Comparison of ENCODE assay signal across 9 cellular contexts in the genomic region with DNA sequence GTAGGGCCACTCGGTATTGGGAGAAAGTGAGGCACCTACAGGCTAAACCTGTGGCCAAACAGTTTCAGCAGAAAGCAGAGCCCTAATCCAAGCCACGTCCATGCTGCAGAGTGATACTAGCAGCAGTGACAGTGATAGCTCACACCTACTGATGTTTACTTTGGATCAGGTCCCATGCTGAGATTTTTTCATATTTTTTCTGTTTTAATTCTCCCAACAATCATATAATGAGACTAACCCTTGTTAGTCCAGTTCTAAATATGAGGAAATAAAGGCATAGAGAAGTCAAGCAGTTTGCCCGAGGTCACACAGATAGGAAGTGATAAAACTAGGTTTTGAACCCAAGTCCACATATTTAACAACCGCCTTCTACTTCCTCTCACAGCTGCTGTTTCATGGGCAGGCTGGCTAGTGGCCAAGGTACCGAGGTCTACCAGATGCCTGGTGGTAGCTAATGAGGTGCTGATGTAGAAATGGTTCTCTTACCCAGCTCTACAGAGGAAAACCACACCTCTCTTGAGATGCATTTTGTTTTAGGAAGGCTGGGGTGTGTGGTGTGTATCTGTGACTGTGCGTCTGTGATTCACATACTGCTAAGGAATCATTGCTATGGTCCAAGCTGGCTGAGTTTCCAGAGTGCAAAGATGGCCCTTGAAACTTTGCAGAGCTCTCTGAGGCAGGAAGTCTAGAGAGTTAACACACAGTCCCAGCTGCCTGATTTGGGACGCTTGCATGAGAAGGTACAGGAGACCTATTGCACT.
A peak's percentile ranks its signal among the peaks of the same experiment; 100 is the strongest.
DNase-seq lines count a peak whose midpoint lies in the region; ATAC-seq and TF ChIP-seq lines count a peak whose summit lies in the region.
"Had no signal": no experiment of that assay in that cellular context is flagged by ENCODE, and none has a peak within 500 bp of the region (broad histone marks: within the 10 kb centered on the region; RNA-seq: fewer than 3 reads in every experiment).

No MANE protein-coding gene starts in this region.

- intact Hi-C loops in left ventricle myocardium inferior (cut with micrococcal nuclease), result no loop called here

- H3K9me3 ChIP-seq in MG63 (no peaks in the 10 kb centered on the region), left ventricle myocardium inferior (replicated peaks) (no peaks in the 10 kb centered on the region), neuronal stem cell (replicated peaks in 1 of 2; ENCODE audit: control insufficient read depth in 2 of 2, insufficient read depth in 1 of 2, low read depth in 1 of 2, low read length in 2 of 2) (no peaks in the 10 kb centered on the region)

- H3K36me3 ChIP-seq in MG63, result peaks cover 11% of the 10 kb centered on the region
- H3K36me3 ChIP-seq in left ventricle myocardium inferior, result peaks cover 7% of the 10 kb centered on the region
- peaks cover 2 to 9% of the 10 kb centered on the region in 2 donors for H3K36me3 ChIP-seq in neuronal stem cell (replicated peaks in 1 of 2; ENCODE audit: control insufficient read depth in 2 of 2, insufficient read depth in 2 of 2, low read length in 2 of 2)

- no peak overlapping the region for H3K4me2 ChIP-seq in neuronal stem cell (ENCODE audit: insufficient read depth, low read length, poor library complexity, severe bottlenecking)

- TF ChIP-seq CTCF in left ventricle myocardium inferior (IDR thresholded peaks at IDR 0.05; ENCODE audit: borderline replicate concordance), result no peak

- H3K27me3 ChIP-seq in MG63 (no peaks in the 10 kb centered on the region), left ventricle myocardium inferior (ENCODE audit: low read depth) (no peaks in the 10 kb centered on the region), neuronal stem cell (ENCODE audit: control insufficient read depth in 3 of 3, insufficient read depth in 3 of 3, low read depth in 1 of 3, low read length in 3 of 3) (no peaks in the 10 kb centered on the region)

- H4K91ac ChIP-seq in neuronal stem cell (ENCODE audit: low read depth, low read length, poor library complexity), result no peak overlapping the region

- no peak for ATAC-seq in GM21786 (IDR thresholded peaks at IDR 0.05; ENCODE audit: unreplicated experiment)

- H3K27ac ChIP-seq in left ventricle myocardium inferior (replicated peaks) (no peak overlapping the region), neuronal stem cell (replicated peaks; ENCODE audit: low read length) (no peak overlapping the region)
- H3K27ac ChIP-seq: 22Rv1 had no signal

- H3K4me3 ChIP-seq in MG63 (no peak overlapping the region), left ventricle myocardium inferior (no peak overlapping the region), neuronal stem cell (ENCODE audit: low read length in 2 of 2) (no peak overlapping the region)

- no peak overlapping the region for H3K23ac ChIP-seq in neuronal stem cell (ENCODE audit: low read depth, low read length, poor library complexity)

- WGBS in neuronal stem cell (ENCODE audit: extremely low coverage in 2 of 2, insufficient read length in 2 of 2, insufficient replicate concordance in 1 of 2), 2 donors, result no CpG with 5 or more reads among the region's 7 CpGs

- no peak overlapping the region for H2BK120ac ChIP-seq in neuronal stem cell (ENCODE audit: low read depth, low read length)

- no peak overlapping the region for H2BK15ac ChIP-seq in neuronal stem cell (ENCODE audit: low read length)

- no peak overlapping the region for H3K18ac ChIP-seq in neuronal stem cell (ENCODE audit: low read length)

- no peak overlapping the region for H3K9ac ChIP-seq in neuronal stem cell (ENCODE audit: low read depth, low read length, poor library complexity)

- no peak overlapping the region for H3K4ac ChIP-seq in neuronal stem cell (ENCODE audit: low read length)

- peak; percentile 47 for DNase-seq in DMS53 (lab: John Stamatoyannopoulos, UW)
- DNase-seq in DMS53 treated with DMSO at 0.1 percent for 48 hours (lab: John Stamatoyannopoulos, UW; ENCODE audit: unreplicated experiment), result no peak
- peak; percentile 60 for DNase-seq in MG63
- DNase-seq in SKM-1 (lab: John Stamatoyannopoulos, UW; ENCODE audit: unreplicated experiment), result peak; percentile 86
- DNase-seq in left ventricle myocardium inferior, result peak; percentile 74
- no peak for DNase-seq in neuronal stem cell (ENCODE audit: low spot score)
- no peak for DNase-seq in epidermal melanocyte (ENCODE audit: insufficient read length, low spot score)

- no peak overlapping the region for H2BK5ac ChIP-seq in neuronal stem cell (ENCODE audit: low read length)

- H2AK5ac ChIP-seq in neuronal stem cell (ENCODE audit: low read depth, low read length), result no peak overlapping the region

- H3K4me1 ChIP-seq in left ventricle myocardium inferior (peaks cover 33% of the 10 kb centered on the region), neuronal stem cell (ENCODE audit: control insufficient read depth in 2 of 2, insufficient read depth in 1 of 2, low read depth in 1 of 2, low read length in 2 of 2) (peaks cover 0 to 5% of the 10 kb centered on the region in 2 donors)

- no peak overlapping the region for H2AFZ ChIP-seq in neuronal stem cell (ENCODE audit: low read length)

- no peak overlapping the region for H2BK12ac ChIP-seq in neuronal stem cell (ENCODE audit: low read length)

- H3K14ac ChIP-seq in neuronal stem cell (ENCODE audit: low read length), result no peak overlapping the region

- H3K79me1 ChIP-seq in neuronal stem cell (ENCODE audit: low read depth, low read length), result no peaks in the 10 kb centered on the region

- no peak overlapping the region for H4K8ac ChIP-seq in neuronal stem cell (ENCODE audit: low read depth, low read length)

Comparison
In these comparisons a context has a peak if more than half of its experiments do, and no peak if none do; other contexts are left out.
1. DNase-seq: peak in DMS53 (single experiment), MG63 (single experiment), SKM-1 (single experiment) and left ventricle myocardium inferior (single experiment); none in DMS53 treated with DMSO at 0.1 percent for 48 hours (single experiment), neuronal stem cell (single experiment) and epidermal melanocyte (single experiment).